In the genomic region with DNA sequence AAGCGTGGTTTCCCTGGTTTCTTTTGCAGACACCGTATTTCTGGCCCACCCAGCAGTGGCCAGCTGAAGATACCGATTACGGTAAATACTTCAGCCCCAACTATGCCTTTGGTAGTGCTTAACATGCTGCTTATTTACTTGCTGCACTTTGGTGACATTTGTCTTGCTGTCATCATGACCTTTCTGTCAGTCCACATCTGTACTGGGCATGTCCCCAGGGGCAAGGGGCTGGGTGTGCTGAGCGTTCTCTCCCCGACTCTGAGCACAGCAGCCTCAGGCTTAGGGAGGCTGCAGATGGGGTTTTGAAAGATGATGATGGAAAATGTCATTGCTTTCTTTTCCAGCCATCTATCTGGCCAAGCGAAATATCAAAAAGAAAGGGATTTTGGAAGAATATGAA, we compare ENCODE assay signal across 28 cellular contexts. TPM values are rescaled to one million over a fixed set of nuclear protein-coding genes. Genes with fewer than 3 reads are reported as not detected.
"Had no signal": no experiment of that assay in that cellular context is flagged by ENCODE, and none has a peak within 500 bp of the region (broad histone marks: within the 10 kb centered on the region; RNA-seq: fewer than 3 reads in every experiment).

No MANE protein-coding gene starts in this region.

- H3K4me1 Mint-ChIP-seq: neural progenitor cell had no signal

- H3K79me2 ChIP-seq: parathyroid adenoma had no signal

- DNase-seq: naive thymus-derived CD4-positive, alpha-beta T cell; natural killer cell; occipital lobe; ovary; psoas muscle; right lobe of liver; sigmoid colon; spleen; stimulated activated CD4-positive, alpha-beta T cell treated with anti-CD3 and anti-CD28 coated beads, Interleukin-12 subunit alpha, Interleukin-12 subunit beta, amount 100 ng/mL, for 4 hours; stimulated activated CD4-positive, alpha-beta T cell treated with anti-CD3 and anti-CD28 coated beads, Interleukin-1b, Interleukin-23, amount 100 ng/mL, for 48 hours; stimulated activated CD4-positive, alpha-beta T cell treated with anti-CD3 and anti-CD28 coated beads, Interleukin-4, amount 100 ng/mL, for 1 hour; stimulated activated CD4-positive, alpha-beta T cell treated with anti-CD3 and anti-CD28 coated beads, Interleukin-4, amount 100 ng/mL, for 4 hours; stimulated activated CD8-positive, alpha-beta memory T cell treated with anti-CD3 and anti-CD28 coated beads, Interleukin-4, amount 100 ng/mL, for 48 hours; stimulated activated naive CD4-positive, alpha-beta T cell treated with Interleukin-2 at 50 U/mL for 16 hours; stomach; thyroid gland; transverse colon; upper lobe of right lung; uterus had no signal

- H3K27ac ChIP-seq: neural progenitor cell, ovary, parathyroid adenoma, psoas muscle, right lobe of liver, sigmoid colon, spleen, stomach, thoracic aorta, thyroid gland, transverse colon, upper lobe of right lung, uterus had no signal

- H2AFZ ChIP-seq: neural progenitor cell, parathyroid adenoma had no signal

- H3K36me3 Mint-ChIP-seq: neural progenitor cell, type B pancreatic cell had no signal

- H3K4me3 Mint-ChIP-seq: naive thymus-derived CD4-positive, alpha-beta T cell; natural killer cell; nephron; neural progenitor cell; stimulated activated naive CD8-positive, alpha-beta T cell treated with anti-CD3 and anti-CD28 coated beads, Interleukin-15, Interleukin-2, amounts not matched to agents 100 ng/mL and 50 ng/mL, for 24 hours; type B pancreatic cell had no signal

- H3K9me3 ChIP-seq: ovary, psoas muscle, right lobe of liver, sigmoid colon, spleen, stomach, thoracic aorta, thyroid gland, transverse colon, upper lobe of right lung, uterus had no signal

- H3K27ac Mint-ChIP-seq: naive thymus-derived CD4-positive, alpha-beta T cell; natural killer cell; nephron; neural progenitor cell; progenitor cell of endocrine pancreas; stimulated activated naive CD8-positive, alpha-beta T cell treated with anti-CD3 and anti-CD28 coated beads, Interleukin-15, Interleukin-2, amounts not matched to agents 100 ng/mL and 50 ng/mL, for 24 hours; type B pancreatic cell had no signal

- H3K4me1 ChIP-seq: psoas muscle, right lobe of liver, sigmoid colon, thyroid gland, upper lobe of right lung, uterus had no signal

- H3K4me2 ChIP-seq: neural progenitor cell, smooth muscle cell had no signal

- H3K27me3 Mint-ChIP-seq: naive thymus-derived CD4-positive, alpha-beta T cell; stimulated activated naive CD8-positive, alpha-beta T cell treated with anti-CD3 and anti-CD28 coated beads, Interleukin-15, Interleukin-2, amounts not matched to agents 100 ng/mL and 50 ng/mL, for 24 hours had no signal

- H3K36me3 ChIP-seq: neural progenitor cell, ovary, right lobe of liver, spleen, thoracic aorta, thyroid gland, transverse colon, upper lobe of right lung, uterus had no signal

- ATAC-seq: naive thymus-derived CD4-positive, alpha-beta T cell; natural killer cell; psoas muscle; right cardiac atrium; right lobe of liver; upper lobe of right lung had no signal

- H3K27me3 ChIP-seq: neural progenitor cell, ovary, right lobe of liver, sigmoid colon, spleen, stomach, thyroid gland, transverse colon, upper lobe of right lung, uterus had no signal

- H3K9me3 Mint-ChIP-seq: natural killer cell; nephron; neural progenitor cell; stimulated activated naive CD8-positive, alpha-beta T cell treated with anti-CD3 and anti-CD28 coated beads, Interleukin-15, Interleukin-2, amounts not matched to agents 100 ng/mL and 50 ng/mL, for 24 hours; type B pancreatic cell had no signal

- H3K4me3 ChIP-seq: neural progenitor cell, ovary, psoas muscle, right lobe of liver, sigmoid colon, smooth muscle cell, spleen, stomach, thoracic aorta, thyroid gland, transverse colon, upper lobe of right lung, uterus had no signal

RNA-seq across cellular contexts. Expression of a gene that starts 23.3 kb away (rescaled TPM):
- polyA plus RNA-seq: naive thymus-derived CD4-positive, alpha-beta T cell had no signal
